Comparison of ENCODE assay signal across 15 cellular contexts in the genomic region with DNA sequence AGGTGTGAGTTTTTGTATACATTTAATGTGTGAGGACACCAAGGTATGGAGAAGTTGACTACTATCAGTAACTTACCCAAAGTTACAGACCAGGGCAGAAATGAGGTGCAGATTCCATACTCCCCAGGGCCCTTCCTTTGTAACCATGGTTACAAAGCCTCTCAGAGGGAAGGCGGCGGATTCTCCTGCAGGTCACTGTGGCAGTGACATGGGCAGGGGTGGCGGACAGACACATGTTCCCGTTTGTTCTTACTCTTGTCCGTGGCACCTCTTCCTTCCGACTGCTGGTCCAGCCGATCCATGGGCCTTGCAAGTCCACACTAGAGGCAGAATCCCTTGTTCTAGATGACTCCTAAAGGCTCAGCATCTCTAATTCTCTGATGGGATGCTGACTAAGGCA. TPM values are rescaled to one million over a fixed set of nuclear protein-coding genes. Genes with fewer than 3 reads are reported as not detected.
A peak's percentile ranks its signal among the peaks of the same experiment; 100 is the strongest.
DNase-seq lines count a peak whose midpoint lies in the region; ATAC-seq and TF ChIP-seq lines count a peak whose summit lies in the region.
"Had no signal": no experiment of that assay in that cellular context is flagged by ENCODE, and none has a peak within 500 bp of the region (broad histone marks: within the 10 kb centered on the region; RNA-seq: fewer than 3 reads in every experiment).

No MANE protein-coding gene starts in this region.

- H3K36me3 ChIP-seq in smooth muscle cell (ENCODE audit: low read depth) = no peaks in the 10 kb centered on the region
- H3K36me3 ChIP-seq: BLaER1 had no signal

- H3K4me3 ChIP-seq in smooth muscle cell = no peak overlapping the region
- H3K4me3 ChIP-seq: BLaER1 had no signal

- H3K4me3 Mint-ChIP-seq in glutamatergic neuron (ENCODE audit: unreplicated experiment) = no peak overlapping the region
- H3K4me3 Mint-ChIP-seq in activated T-helper 2 cell treated with anti-CD3 and anti-CD28 coated beads, Interferon-gamma antibody, Interleukin-2, Interleukin-4, amounts not matched to agents 10 μg/mL and 5 μg/mL and 100 μg/mL, durations not matched to agents 14 hours and 24 hours and 36 hours (ENCODE audit: low read depth) = no peak overlapping the region

- H3K27ac ChIP-seq in smooth muscle cell (ENCODE audit: low read depth) = no peak overlapping the region
- H3K27ac ChIP-seq: 22Rv1, BLaER1 had no signal

- DNase-seq in NCI-H1417 (lab: John Stamatoyannopoulos, UW) (peak in 2 of 3 experiments; percentile 23 to 28), NCI-H1417 treated with DMSO at 0.1 percent for 48 hours (lab: John Stamatoyannopoulos, UW) (no peak), glutamatergic neuron (peak; percentile 31), mesenteric fat pad (ENCODE audit: low spot score) (peak; percentile 24), smooth muscle cell (lab: John Stamatoyannopoulos, UW; ENCODE audit: unreplicated experiment) (no peak)
- no peak for DNase-seq in activated naive CD4-positive, alpha-beta T cell treated with Interleukin-2 at 50 U/mL for 16 hours
- DNase-seq in activated T-helper 2 cell treated with anti-CD3 and anti-CD28 coated beads, Interferon-gamma antibody, Interleukin-2, Interleukin-4, amounts not matched to agents 10 μg/mL and 5 μg/mL and 100 μg/mL, durations not matched to agents 14 hours and 24 hours and 36 hours (ENCODE audit: low spot score) = no peak
- DNase-seq: EL, NCI-H2107, NCI-H345, NCI-H69, PC-3 had no signal

- H3K36me3 Mint-ChIP-seq in glutamatergic neuron (ENCODE audit: unreplicated experiment) = no peaks in the 10 kb centered on the region
- H3K36me3 Mint-ChIP-seq in activated T-helper 2 cell treated with anti-CD3 and anti-CD28 coated beads, Interferon-gamma antibody, Interleukin-2, Interleukin-4, amounts not matched to agents 10 μg/mL and 5 μg/mL and 100 μg/mL, durations not matched to agents 14 hours and 24 hours and 36 hours (ENCODE audit: low read depth) = no peaks in the 10 kb centered on the region

- no peaks in the 10 kb centered on the region for H4K20me1 ChIP-seq in smooth muscle cell (ENCODE audit: low read depth)
- H4K20me1 ChIP-seq: BLaER1 had no signal

- H3F3A ChIP-seq in smooth muscle cell (ENCODE audit: low read depth) = no peaks in the 10 kb centered on the region

- H3K27me3 Mint-ChIP-seq in glutamatergic neuron (ENCODE audit: unreplicated experiment) = peaks cover 9% of the 10 kb centered on the region
- H3K27me3 Mint-ChIP-seq in activated T-helper 2 cell treated with anti-CD3 and anti-CD28 coated beads, Interferon-gamma antibody, Interleukin-2, Interleukin-4, amounts not matched to agents 10 μg/mL and 5 μg/mL and 100 μg/mL, durations not matched to agents 14 hours and 24 hours and 36 hours (ENCODE audit: low read depth) = peaks cover 32% of the 10 kb centered on the region

- no peak overlapping the region for H2AFZ ChIP-seq in smooth muscle cell (ENCODE audit: low read depth)

- ATAC-seq in HG02938 (IDR thresholded peaks at IDR 0.05; ENCODE audit: unreplicated experiment) = no peak
- ATAC-seq: PC-3 had no signal

- no peak overlapping the region for H3K27ac Mint-ChIP-seq in glutamatergic neuron (ENCODE audit: unreplicated experiment)
- no peak overlapping the region for H3K27ac Mint-ChIP-seq in activated T-helper 2 cell treated with anti-CD3 and anti-CD28 coated beads, Interferon-gamma antibody, Interleukin-2, Interleukin-4, amounts not matched to agents 10 μg/mL and 5 μg/mL and 100 μg/mL, durations not matched to agents 14 hours and 24 hours and 36 hours

- H3K9me3 Mint-ChIP-seq in glutamatergic neuron (ENCODE audit: unreplicated experiment) = peaks cover 1% of the 10 kb centered on the region
- no peaks in the 10 kb centered on the region for H3K9me3 Mint-ChIP-seq in activated T-helper 2 cell treated with anti-CD3 and anti-CD28 coated beads, Interferon-gamma antibody, Interleukin-2, Interleukin-4, amounts not matched to agents 10 μg/mL and 5 μg/mL and 100 μg/mL, durations not matched to agents 14 hours and 24 hours and 36 hours

- H3K79me2 ChIP-seq in smooth muscle cell (ENCODE audit: low read depth) = no peaks in the 10 kb centered on the region

- TF ChIP-seq CTCF in glutamatergic neuron (IDR thresholded peaks at IDR 0.05; ENCODE audit: partially characterized antibody, unreplicated experiment) (no peak), smooth muscle cell (IDR thresholded peaks at IDR 0.05; ENCODE audit: borderline replicate concordance, insufficient read depth, poor library complexity, severe bottlenecking) (no peak)

- peaks cover 37% of the 10 kb centered on the region for H3K4me1 ChIP-seq in smooth muscle cell (ENCODE audit: low read depth)

- WGBS in smooth muscle cell (ENCODE audit: low lambda C conversion rate) = 85% methylated on average over 7 of the region's 7 CpGs

- peaks cover 39% of the 10 kb centered on the region for H3K27me3 ChIP-seq in smooth muscle cell (ENCODE audit: low read depth)
- H3K27me3 ChIP-seq: BLaER1 had no signal

- peaks cover 18% of the 10 kb centered on the region for H3K4me1 Mint-ChIP-seq in glutamatergic neuron (ENCODE audit: low read depth, unreplicated experiment)
- H3K4me1 Mint-ChIP-seq in activated T-helper 2 cell treated with anti-CD3 and anti-CD28 coated beads, Interferon-gamma antibody, Interleukin-2, Interleukin-4, amounts not matched to agents 10 μg/mL and 5 μg/mL and 100 μg/mL, durations not matched to agents 14 hours and 24 hours and 36 hours (ENCODE audit: low read depth) = no peaks in the 10 kb centered on the region

- intact Hi-C loops in activated T-helper 2 cell treated with anti-CD3 and anti-CD28 coated beads, Interferon-gamma antibody, Interleukin-2, Interleukin-4, amounts not matched to agents 10 μg/mL and 5 μg/mL and 100 μg/mL, durations not matched to agents 14 hours and 24 hours and 36 hours (cut with micrococcal nuclease) = no loop called here

- no peak overlapping the region for H3K9ac ChIP-seq in smooth muscle cell (ENCODE audit: low read depth)
- H3K9ac ChIP-seq: BLaER1 had no signal

- no peak overlapping the region for H3K4me2 ChIP-seq in smooth muscle cell
- H3K4me2 ChIP-seq: BLaER1 had no signal

- H3K9me3 ChIP-seq in smooth muscle cell (replicated peaks; ENCODE audit: low read depth) = no peaks in the 10 kb centered on the region
- H3K9me3 ChIP-seq: BLaER1 had no signal

RNA-seq across cellular contexts. Expression of a gene that starts 43.0 kb away (rescaled TPM):
- total RNA-seq in glutamatergic neuron (ENCODE audit: unreplicated experiment) = not detected
- not detected for total RNA-seq in mesenteric fat pad
- not detected in 2 replicates for total RNA-seq in smooth muscle cell
- polyA plus RNA-seq in smooth muscle cell = not detected in 2 replicates
- total RNA-seq in activated T-helper 2 cell treated with anti-CD3 and anti-CD28 coated beads, Interferon-gamma antibody, Interleukin-2, Interleukin-4, amounts not matched to agents 10 μg/mL and 5 μg/mL and 100 μg/mL, durations not matched to agents 14 hours and 24 hours and 36 hours = not detected in 2 replicates
- total RNA-seq: PC-3 had no signal

RNA-seq across cellular contexts. Expression of a gene that starts 55.6 kb away (rescaled TPM):
- total RNA-seq in glutamatergic neuron (ENCODE audit: unreplicated experiment) = 0.34 TPM
- 100 TPM for total RNA-seq in mesenteric fat pad
- 6.8 and 8.3 TPM in 2 replicates for total RNA-seq in smooth muscle cell
- polyA plus RNA-seq in smooth muscle cell = 12.3 and 14.5 TPM in 2 replicates
- not detected in 2 replicates for total RNA-seq in activated T-helper 2 cell treated with anti-CD3 and anti-CD28 coated beads, Interferon-gamma antibody, Interleukin-2, Interleukin-4, amounts not matched to agents 10 μg/mL and 5 μg/mL and 100 μg/mL, durations not matched to agents 14 hours and 24 hours and 36 hours

Comparison
In these comparisons a context has a peak if more than half of its experiments do, and no peak if none do; other contexts are left out.
1. DNase-seq: peak in NCI-H1417 (2 of 3), glutamatergic neuron (single experiment) and mesenteric fat pad (single experiment); none in NCI-H1417 treated with DMSO at 0.1 percent for 48 hours (single experiment), activated naive CD4-positive, alpha-beta T cell treated with Interleukin-2 at 50 U/mL for 16 hours (single experiment), smooth muscle cell (single experiment) and activated T-helper 2 cell treated with anti-CD3 and anti-CD28 coated beads, Interferon-gamma antibody, Interleukin-2, Interleukin-4, amounts not matched to agents 10 μg/mL and 5 μg/mL and 100 μg/mL, durations not matched to agents 14 hours and 24 hours and 36 hours (single experiment).
2. RNA of a gene that starts 55.6 kb away (total RNA-seq): 100 TPM in mesenteric fat pad (single experiment); 6.8 to 8.3 TPM in smooth muscle cell, 0.34 TPM in glutamatergic neuron (single experiment) and not detected in activated T-helper 2 cell treated with anti-CD3 and anti-CD28 coated beads, Interferon-gamma antibody, Interleukin-2, Interleukin-4, amounts not matched to agents 10 μg/mL and 5 μg/mL and 100 μg/mL, durations not matched to agents 14 hours and 24 hours and 36 hours; every median in the first group is over 10 times any median in the second.